In genomic region chr2:102492006-102492405, GRCh38 we compare ENCODE assay signal across 10 cellular contexts. TPM values are rescaled to one million over a fixed set of nuclear protein-coding genes. Genes with fewer than 3 reads are reported as not detected.
"Had no signal": no experiment of that assay in that cellular context is flagged by ENCODE, and none has a peak within 500 bp of the region (broad histone marks: within the 10 kb centered on the region; RNA-seq: fewer than 3 reads in every experiment).

No MANE protein-coding gene starts in this region.

- H3K9me3 ChIP-seq: HAP-1 had no signal

- H3K9me3 Mint-ChIP-seq: HFFc6 had no signal

- H3K4me1 ChIP-seq: HAP-1 had no signal

- H3K4me3 ChIP-seq: GM23248, GM23338, HAP-1 had no signal

- H3K27ac Mint-ChIP-seq: GM23338, H9, HFFc6 had no signal

- DNase-seq: GM23248, GOT3, H7, H9, HCEC 1CT, HFFc6 had no signal

- H3K4me3 Mint-ChIP-seq: GM23338, H9, HFFc6 had no signal

- H3K36me3 ChIP-seq: HAP-1 had no signal

- H3K27ac ChIP-seq: GM23248 had no signal

RNA-seq across cellular contexts. Expression of gene SLC9A4, which starts 19.0 kb away (rescaled TPM):
- total RNA-seq: GM23248, GM23338, H1, H4, H7, H9 had no signal
